Comparison of ENCODE assay signal across 26 cellular contexts in genomic region chr12:30044206-30044605, GRCh38.
DNase-seq lines count a peak whose midpoint lies in the region; FAIRE-seq and TF ChIP-seq lines count a peak whose summit lies in the region.
"Had no signal": no experiment of that assay in that cellular context is flagged by ENCODE, and none has a peak within 500 bp of the region (broad histone marks: within the 10 kb centered on the region; RNA-seq: fewer than 3 reads in every experiment).

No MANE protein-coding gene starts in this region.

- H3K4me3 ChIP-seq in astrocyte (ENCODE audit: insufficient read depth, low read depth, low read length) = no peak overlapping the region
- H3K4me3 ChIP-seq in mammary epithelial cell (replicated peaks in 1 of 3; ENCODE audit: insufficient read depth in 1 of 3, low read depth in 2 of 3, low read length in 3 of 3) = no peak overlapping the region
- H3K4me3 ChIP-seq: BLaER1, GM12878 had no signal

- DNase-seq in RCC 7860 (ENCODE audit: low spot score) (peak; percentile 58), astrocyte (ENCODE audit: low read depth) (peak; percentile 52), NAMALWA (ENCODE audit: low spot score) (no peak), NCI-H1092 treated with DMSO at 0.1 percent for 48 hours (lab: John Stamatoyannopoulos, UW) (no peak), mammary epithelial cell (no peak)
- DNase-seq: 8988T; ACHN; BE2C; C1 segment of cervical spinal cord; CD4-positive, alpha-beta memory T cell; CD4-positive, CD25-positive, alpha-beta regulatory T cell; CD8-positive, alpha-beta memory T cell; COR-L47; DMS 273 treated with DMSO at 0.1 percent for 48 hours; DMS153; DMS53; DMS79; DND-41; EL; GDM1 had no signal

- WGBS in mammary epithelial cell (ENCODE audit: low coverage, missing lambda C conversion rate) = 53% methylated on average over 2 of the region's 4 CpGs

- dilution Hi-C loops in mammary epithelial cell (cut with HindIII; ENCODE audit: low sequenced_read_pairs) = no loop called here

- H3K36me3 ChIP-seq in astrocyte (ENCODE audit: insufficient read depth, low read length) = no peaks in the 10 kb centered on the region
- no peaks in the 10 kb centered on the region for H3K36me3 ChIP-seq in mammary epithelial cell (ENCODE audit: insufficient read depth, low read length)
- H3K36me3 ChIP-seq: BE2C, BLaER1 had no signal

- H2AFZ ChIP-seq in astrocyte (ENCODE audit: low read depth, low read length) = no peak overlapping the region
- no peak overlapping the region for H2AFZ ChIP-seq in mammary epithelial cell (ENCODE audit: low read depth, low read length)

- H3K79me2 ChIP-seq in astrocyte (ENCODE audit: insufficient read depth, low read length) = no peaks in the 10 kb centered on the region
- no peaks in the 10 kb centered on the region for H3K79me2 ChIP-seq in mammary epithelial cell (ENCODE audit: insufficient read depth, low read length)

- TF ChIP-seq CTCF in astrocyte (IDR thresholded peaks at IDR 0.05; ENCODE audit: insufficient read depth, low read depth, low read length) (no peak), mammary epithelial cell (conservative IDR thresholded peaks at IDR 0.05 in 1 of 2, IDR thresholded peaks at IDR 0.05 in 1 of 2; ENCODE audit: extremely low read depth in 1 of 2, insufficient read depth in 1 of 2, low read depth in 1 of 2, low read length in 2 of 2) (no peak)

- peaks cover under 1% of the 10 kb centered on the region for H3K9me3 Mint-ChIP-seq in astrocyte (ENCODE audit: unreplicated experiment)

- H3K27ac Mint-ChIP-seq in astrocyte (ENCODE audit: unreplicated experiment) = no peak overlapping the region
- H3K27ac Mint-ChIP-seq: CD14-positive monocyte; CD4-positive, CD25-positive, alpha-beta regulatory T cell; CD8-positive, alpha-beta memory T cell had no signal

- H4K20me1 ChIP-seq in astrocyte (ENCODE audit: insufficient read depth, low read length) (no peaks in the 10 kb centered on the region), mammary epithelial cell (ENCODE audit: insufficient read depth, low read length) (no peaks in the 10 kb centered on the region)
- H4K20me1 ChIP-seq: BLaER1 had no signal

- FAIRE-seq in RCC 7860 (lab: Jason Lieb, UNC) (peak; percentile 2), astrocyte (lab: Jason Lieb, UNC) (no peak)
- FAIRE-seq: A204.1, GM12878, GM12892, GM18507 had no signal

- H3K27me3 ChIP-seq in astrocyte (ENCODE audit: insufficient read depth, low read length) (no peaks in the 10 kb centered on the region), mammary epithelial cell (ENCODE audit: insufficient read depth, low read length) (peaks cover 2% of the 10 kb centered on the region)
- H3K27me3 ChIP-seq: BE2C, BLaER1 had no signal

- in situ Hi-C loops in mammary epithelial cell (cut with MboI; ENCODE audit: low sequenced_read_pairs in 2 of 2) = no loop called here

- H3K9ac ChIP-seq in astrocyte (ENCODE audit: low read length) = no peak overlapping the region
- H3K9ac ChIP-seq in mammary epithelial cell (ENCODE audit: insufficient read depth, low read length) = no peak overlapping the region
- H3K9ac ChIP-seq: BLaER1 had no signal

- H3K4me1 ChIP-seq in astrocyte (ENCODE audit: insufficient read depth, low read length) = peaks cover 25% of the 10 kb centered on the region
- peaks cover 2% of the 10 kb centered on the region for H3K4me1 ChIP-seq in mammary epithelial cell (ENCODE audit: insufficient read depth, low read length)
- H3K4me1 ChIP-seq: BLaER1 had no signal

- CTCF ChIA-PET in mammary epithelial cell (lab: Charles Lee; ENCODE audit: low non-redundant PET) = no interaction called here

- intact Hi-C loops in mammary epithelial cell (cut with micrococcal nuclease) = no loop called here

- H3K4me3 Mint-ChIP-seq in astrocyte (ENCODE audit: unreplicated experiment) = no peak overlapping the region
- H3K4me3 Mint-ChIP-seq: CD14-positive monocyte; CD4-positive, alpha-beta memory T cell; CD4-positive, CD25-positive, alpha-beta regulatory T cell; CD8-positive, alpha-beta memory T cell had no signal

- H3K9me3 ChIP-seq in astrocyte (ENCODE audit: insufficient read depth, low read depth, low read length) (no peaks in the 10 kb centered on the region), mammary epithelial cell (replicated peaks; ENCODE audit: insufficient read depth, low read length) (no peaks in the 10 kb centered on the region)
- H3K9me3 ChIP-seq: BE2C, BLaER1 had no signal

- H3K27ac ChIP-seq in astrocyte (ENCODE audit: low read depth, low read length) (no peak overlapping the region), mammary epithelial cell (ENCODE audit: insufficient read depth, low read depth, low read length) (no peak overlapping the region)
- H3K27ac ChIP-seq: BLaER1 had no signal

- H3K36me3 Mint-ChIP-seq in astrocyte (ENCODE audit: low read depth, unreplicated experiment) = no peaks in the 10 kb centered on the region
- H3K36me3 Mint-ChIP-seq: CD14-positive monocyte; CD4-positive, alpha-beta memory T cell; CD4-positive, CD25-positive, alpha-beta regulatory T cell had no signal

- BruUV-seq in mammary epithelial cell (replicated peaks; lab: Mats Ljungman, UMichigan) = no TSS peak

- H3K27me3 Mint-ChIP-seq in astrocyte (ENCODE audit: low read depth, unreplicated experiment) = no peaks in the 10 kb centered on the region
- H3K27me3 Mint-ChIP-seq: CD4-positive, alpha-beta memory T cell; CD4-positive, CD25-positive, alpha-beta regulatory T cell had no signal

- no peak overlapping the region for H3K4me2 ChIP-seq in astrocyte (ENCODE audit: low read length)
- no peak overlapping the region for H3K4me2 ChIP-seq in mammary epithelial cell (ENCODE audit: insufficient read depth, low read depth, low read length)
- H3K4me2 ChIP-seq: BLaER1 had no signal

- H3K4me1 Mint-ChIP-seq in astrocyte (ENCODE audit: low read depth, unreplicated experiment) = peaks cover 14% of the 10 kb centered on the region
- H3K4me1 Mint-ChIP-seq: CD14-positive monocyte; CD4-positive, alpha-beta memory T cell; CD4-positive, CD25-positive, alpha-beta regulatory T cell; CD8-positive, alpha-beta memory T cell had no signal

Comparison
In these comparisons a context has a peak if more than half of its experiments do, and no peak if none do; other contexts are left out.
1. DNase-seq: peak in RCC 7860 (single experiment) and astrocyte (single experiment); none in NAMALWA (single experiment), NCI-H1092 treated with DMSO at 0.1 percent for 48 hours (single experiment) and mammary epithelial cell (single experiment).